Comparison of ENCODE assay signal across 15 cellular contexts in the genomic region with DNA sequence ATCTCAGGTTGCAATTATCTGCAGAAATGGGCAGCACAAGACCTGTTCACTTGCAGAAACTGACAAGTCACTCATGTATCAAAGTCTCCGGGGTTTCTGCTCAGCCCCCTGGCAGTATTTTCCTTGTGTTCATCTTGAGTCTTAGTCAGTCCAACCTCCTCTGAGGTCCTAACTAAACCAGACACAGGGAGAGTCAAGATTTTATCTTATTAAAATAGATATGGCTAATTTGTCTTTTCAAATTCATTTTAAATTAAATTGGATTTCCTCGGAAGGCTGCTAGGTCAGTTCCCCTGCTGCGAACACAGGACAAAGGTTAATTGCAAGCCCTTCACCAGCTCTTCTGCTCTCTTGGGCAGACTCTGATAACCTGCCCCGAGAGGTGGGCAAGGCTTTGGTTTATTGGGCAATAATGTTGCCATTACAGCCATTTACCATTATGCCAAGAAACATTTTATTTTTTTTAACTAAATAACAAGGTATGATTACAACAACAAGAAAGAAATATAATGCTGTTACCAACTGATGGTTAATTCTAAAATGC.
"Had no signal": no experiment of that assay in that cellular context is flagged by ENCODE, and none has a peak within 500 bp of the region (broad histone marks: within the 10 kb centered on the region; RNA-seq: fewer than 3 reads in every experiment).

No MANE protein-coding gene starts in this region.

- H3K27me3 ChIP-seq: esophagus muscularis mucosa, gastrocnemius medialis, heart right ventricle had no signal

- H3K27ac ChIP-seq: epithelial cell of prostate, esophagus muscularis mucosa, gastrocnemius medialis, heart right ventricle, left ventricle myocardium inferior had no signal

- H3K36me3 ChIP-seq: esophagus muscularis mucosa, gastrocnemius medialis, heart right ventricle, left ventricle myocardium inferior had no signal

- H3K4me3 ChIP-seq: esophagus muscularis mucosa, gastrocnemius medialis, heart right ventricle, left ventricle myocardium inferior, lung, smooth muscle cell had no signal

- H3K4me2 ChIP-seq: smooth muscle cell had no signal

- DNase-seq: effector memory CD4-positive, alpha-beta T cell; gastrocnemius medialis; heart right ventricle; islet precursor cell; left ventricle myocardium inferior; naive thymus-derived CD8-positive, alpha-beta T cell; posterior cingulate gyrus; right cardiac atrium; stimulated activated CD4-positive, alpha-beta T cell treated with anti-CD3 and anti-CD28 coated beads, Interleukin-2, amount 100 ng/mL, for 48 hours; stimulated activated naive CD4-positive, alpha-beta T cell treated with Interleukin-2 at 50 U/mL for 16 hours; trophoblast cell had no signal

- H3K9me3 ChIP-seq: esophagus muscularis mucosa, gastrocnemius medialis, heart right ventricle, left ventricle myocardium inferior had no signal
